Comparison of ENCODE assay signal across 8 cellular contexts in the genomic region with DNA sequence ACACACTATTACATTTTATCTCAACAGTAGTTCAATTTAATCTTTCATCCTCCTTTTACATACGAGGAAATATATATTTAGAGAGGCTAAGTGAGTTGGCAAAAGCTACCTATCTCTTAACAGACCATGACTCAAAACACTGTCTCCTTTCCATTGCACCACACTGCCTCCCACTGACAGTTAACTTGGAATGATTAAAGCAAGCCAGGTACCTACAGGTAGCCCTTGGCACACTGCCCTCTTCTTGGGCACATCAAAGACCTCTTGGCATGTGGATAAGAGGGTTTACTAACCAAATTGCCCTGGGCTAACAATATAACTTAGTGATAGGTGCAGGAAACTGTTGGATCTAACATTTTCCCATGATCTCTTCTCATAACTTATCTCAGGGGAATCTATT. TPM values are rescaled to one million over a fixed set of nuclear protein-coding genes. Genes with fewer than 3 reads are reported as not detected.
A peak's percentile ranks its signal among the peaks of the same experiment; 100 is the strongest.
DNase-seq lines count a peak whose midpoint lies in the region; ATAC-seq and TF ChIP-seq lines count a peak whose summit lies in the region.

No MANE protein-coding gene starts in this region.

- no peak for ATAC-seq in omental fat pad (ENCODE audit: low FRiP score)
- ATAC-seq in GM21360 (IDR thresholded peaks at IDR 0.05; ENCODE audit: unreplicated experiment): no peak

- H3K4me2 ChIP-seq in MM.1S (ENCODE audit: low read depth, low read length) (peak overlapping the region; percentile 69; the same call in 1 of the 2 replicates), osteoblast (ENCODE audit: insufficient read depth, low read length) (peak overlapping the region; percentile 88)

- H3K27ac ChIP-seq in MM.1S (ENCODE audit: low read length) (no peak overlapping the region), osteoblast (ENCODE audit: low read depth, low read length) (no peak overlapping the region)

- H4K20me1 ChIP-seq in MM.1S (ENCODE audit: insufficient read depth, low read length) (0 out of 2 replicates have a peak, but pooled peaks cover 3% of the 10 kb centered on the region), osteoblast (ENCODE audit: insufficient read depth, low read length) (peaks cover 3% of the 10 kb centered on the region)

- H3K36me3 ChIP-seq in MM.1S (replicated peaks; ENCODE audit: insufficient read depth, low read length): no peaks in the 10 kb centered on the region
- no peaks in the 10 kb centered on the region for H3K36me3 ChIP-seq in osteoblast (ENCODE audit: insufficient read depth, low read length)

- in situ Hi-C loops in G401 (cut with HindIII; ENCODE audit: low sequenced_read_pairs): no loop called here

- H3F3A ChIP-seq in MM.1S (ENCODE audit: insufficient read depth, low read length): no peaks in the 10 kb centered on the region

- TF ChIP-seq CTCF in MM.1S (IDR thresholded peaks at IDR 0.05; ENCODE audit: low read length) (no peak), brain (conservative IDR thresholded peaks at IDR 0.05) (no peak), osteoblast (IDR thresholded peaks at IDR 0.05; ENCODE audit: extremely low read depth, low read depth, low read length) (no peak), omental fat pad (IDR thresholded peaks at IDR 0.05) (no peak)

- peaks cover 70% of the 10 kb centered on the region for H3K79me2 ChIP-seq in MM.1S (ENCODE audit: low read length)
- H3K79me2 ChIP-seq in osteoblast (ENCODE audit: insufficient read depth, low read length): peaks cover 78% of the 10 kb centered on the region

- peaks cover 0 to 3% (median 0%) of the 10 kb centered on the region in 5 experiments for H3K9me3 Mint-ChIP-seq in brain

- H3K27ac Mint-ChIP-seq in brain: peak overlapping the region in 3 of 5 experiments; percentile 44 to 78 (median 74)

- no peaks in the 10 kb centered on the region for H3K36me3 Mint-ChIP-seq in brain

- H3K9me3 ChIP-seq in MM.1S (replicated peaks; ENCODE audit: insufficient read depth, low read length): no peaks in the 10 kb centered on the region
- no peaks in the 10 kb centered on the region for H3K9me3 ChIP-seq in osteoblast (ENCODE audit: low read depth, low read length)

- peak overlapping the region; percentile 89 to 97 (median 93) for H3K4me3 Mint-ChIP-seq in brain

- H3K27me3 Mint-ChIP-seq in brain: peaks cover 5% of the 10 kb centered on the region

- H2AFZ ChIP-seq in MM.1S (ENCODE audit: low read length) (no peak overlapping the region), osteoblast (ENCODE audit: low read length) (no peak overlapping the region)

- H3K27me3 ChIP-seq in MM.1S (replicated peaks; ENCODE audit: insufficient read depth, low read length) (no peaks in the 10 kb centered on the region), osteoblast (ENCODE audit: insufficient read depth, low read length) (no peaks in the 10 kb centered on the region)

- peaks cover 57% of the 10 kb centered on the region for H3K4me1 Mint-ChIP-seq in brain

- H3K4me1 ChIP-seq in MM.1S (ENCODE audit: low read length) (peaks cover 7% of the 10 kb centered on the region), osteoblast (ENCODE audit: insufficient read depth, low read length) (peaks cover 20% of the 10 kb centered on the region)

- DNase-seq in NCI-H2029 (lab: John Stamatoyannopoulos, UW) (peak; percentile 9), NCI-H2029 treated with DMSO at 0.1 percent for 48 hours (lab: John Stamatoyannopoulos, UW) (no peak), MM.1S (no peak), osteoblast (ENCODE audit: insufficient read length, low spot score, missing footprints) (no peak), omental fat pad (ENCODE audit: low spot score) (no peak), G401 (ENCODE audit: low spot score) (no peak)

- no peak overlapping the region for H3K9ac ChIP-seq in MM.1S (ENCODE audit: low read length)

- no peaks in the 10 kb centered on the region for H3K9me2 ChIP-seq in MM.1S (replicated peaks; ENCODE audit: insufficient read depth, low read length)

- H3K4me3 ChIP-seq in MM.1S (ENCODE audit: low read length) (no peak overlapping the region), osteoblast (ENCODE audit: insufficient read depth, low read length) (no peak overlapping the region)

RNA-seq across cellular contexts. Expression of gene ABHD13, which starts 1.9 kb away (rescaled TPM):
- polyA plus RNA-seq in brain (ENCODE audit: insufficient read depth, low read depth, low replicate concordance): 2.6 TPM
- total RNA-seq in osteoblast (8.5 and 8.7 TPM in 2 replicates), omental fat pad (10 to 100 TPM in 2 of 4 donors, 1 to 10 TPM in 2; 9.0 to 15.3 (median 11.3) TPM)
- total RNA-seq in G401 (2014; rRNA removed; shearing (Covaris generic)): 4.8 and 6.1 TPM in 2 replicates

RNA-seq across cellular contexts. Expression of gene LIG4, which starts 4.7 kb away (rescaled TPM):
- 2.7 TPM for polyA plus RNA-seq in brain (ENCODE audit: insufficient read depth, low read depth, low replicate concordance)
- total RNA-seq in osteoblast (8.0 and 10.1 TPM in 2 replicates), omental fat pad (10 to 100 TPM in 1 of 4 donors, 1 to 10 TPM in 3; 8.0 to 11.2 (median 9.2) TPM)
- 5.7 and 5.9 TPM in 2 replicates for total RNA-seq in G401 (2014; rRNA removed; shearing (Covaris generic))

RNA-seq across cellular contexts. Expression of gene TNFSF13B, which starts 49.5 kb away (rescaled TPM):
- 0.32 TPM for polyA plus RNA-seq in brain (ENCODE audit: insufficient read depth, low read depth, low replicate concordance)
- 2.2 and 4.7 TPM in 2 replicates for total RNA-seq in osteoblast
- total RNA-seq in omental fat pad: 10 to 100 TPM in 1 of 4 donors, 1 to 10 TPM in 3; 4.7 to 15.6 (median 6.6) TPM
- total RNA-seq in G401 (2014; rRNA removed; shearing (Covaris generic)): not detected in 2 replicates
